ENCODE assay signal across 15 cellular contexts in the genomic region with DNA sequence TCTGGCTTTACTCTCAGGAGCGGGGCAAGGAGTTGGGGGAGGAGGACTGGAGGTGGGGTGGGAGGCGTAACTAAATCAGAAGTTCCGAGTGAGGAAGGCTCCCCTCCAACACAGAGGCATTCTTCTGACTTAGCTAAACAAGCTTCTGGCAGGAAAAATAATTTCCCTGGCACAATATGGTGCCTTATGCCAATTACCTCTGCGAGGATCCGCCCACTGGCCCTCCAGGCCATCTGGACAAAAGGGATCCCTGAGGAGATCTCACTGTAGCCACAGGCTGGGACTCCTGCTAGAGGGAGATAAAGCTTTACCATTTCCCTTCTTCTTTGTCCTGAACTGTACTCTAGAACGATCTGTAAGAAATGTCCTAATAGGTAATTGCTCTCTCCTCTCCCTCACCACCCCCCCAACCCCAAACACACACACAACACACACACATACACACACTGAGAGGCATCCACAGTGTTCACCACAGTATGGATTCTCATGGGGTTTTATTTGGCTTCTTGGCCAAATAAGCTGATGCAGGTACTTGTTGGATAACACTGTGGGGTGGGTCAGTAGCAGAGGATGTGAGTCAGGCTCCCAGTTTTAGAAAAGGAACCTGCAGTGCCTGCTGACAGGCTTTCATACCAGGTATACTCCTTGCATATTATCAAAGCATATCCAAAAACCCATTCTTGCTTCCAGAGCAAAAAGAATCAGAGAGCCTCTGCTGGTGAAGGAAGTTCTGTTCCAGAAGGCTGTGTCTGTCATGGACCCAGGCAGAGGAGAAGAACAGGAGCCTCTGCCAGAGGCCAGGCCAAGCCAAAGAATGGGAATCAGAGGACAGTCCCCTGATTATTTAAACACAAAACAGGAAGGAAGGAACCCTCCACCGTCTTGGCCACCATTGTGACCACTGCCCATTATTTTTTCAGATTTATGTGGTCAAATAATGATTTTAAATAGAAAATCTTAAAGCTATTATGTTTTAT.
DNase-seq lines count a peak whose midpoint lies in the region; ATAC-seq and TF ChIP-seq lines count a peak whose summit lies in the region.
"Had no signal": no experiment of that assay in that cellular context is flagged by ENCODE, and none has a peak within 500 bp of the region (broad histone marks: within the 10 kb centered on the region; RNA-seq: fewer than 3 reads in every experiment).

No MANE protein-coding gene starts in this region.

- no peaks in the 10 kb centered on the region for H3K36me3 ChIP-seq in gastroesophageal sphincter
- H3K36me3 ChIP-seq in uterus, result no peaks in the 10 kb centered on the region
- no peaks in the 10 kb centered on the region for H3K36me3 ChIP-seq in lower lobe of right lung
- H3K36me3 ChIP-seq: cardiac muscle cell had no signal

- H3K9me3 ChIP-seq in gastroesophageal sphincter, result no peaks in the 10 kb centered on the region
- no peaks in the 10 kb centered on the region for H3K9me3 ChIP-seq in uterus
- H3K9me3 ChIP-seq in lower lobe of right lung, result no peaks in the 10 kb centered on the region

- DNase-seq in NCI-H748 (lab: John Stamatoyannopoulos, UW; ENCODE audit: unreplicated experiment) (peak; percentile 46), NCI-H748 treated with DMSO at 0.1 percent for 48 hours (lab: John Stamatoyannopoulos, UW) (no peak), SK-MEL-5 (ENCODE audit: low read depth, low spot score) (peak; percentile 63), uterus (no peak), SW480 (ENCODE audit: low spot score) (no peak), lower lobe of right lung (no peak)
- DNase-seq: activated gamma-delta T cell treated with Interleukin-2 at 50 U/mL for 16 hours, endodermal cell, GDM1, H9, Karpas-422, T-helper 9 cell had no signal

- ATAC-seq in gastroesophageal sphincter, result peak; percentile 54
- ATAC-seq in HG03280 (IDR thresholded peaks at IDR 0.05; ENCODE audit: unreplicated experiment), result no peak
- no peak for ATAC-seq in lower lobe of right lung

- H3K4me3 ChIP-seq in gastroesophageal sphincter (no peak overlapping the region), uterus (no peak overlapping the region), lower lobe of right lung (no peak overlapping the region)
- H3K4me3 ChIP-seq: cardiac muscle cell had no signal

- H3K27me3 ChIP-seq in gastroesophageal sphincter, result no peaks in the 10 kb centered on the region
- H3K27me3 ChIP-seq in uterus, result no peaks in the 10 kb centered on the region
- no peaks in the 10 kb centered on the region for H3K27me3 ChIP-seq in lower lobe of right lung (ENCODE audit: low read depth)
- H3K27me3 ChIP-seq: cardiac muscle cell had no signal

- TF ChIP-seq POLR2A in gastroesophageal sphincter (IDR thresholded peaks at IDR 0.05), result no peak
- TF ChIP-seq POLR2A in uterus (IDR thresholded peaks at IDR 0.05), result no peak

- in situ Hi-C loops in SK-MEL-5 (cut with HindIII; ENCODE audit: low pct_unique_long_range_greater_than_20kb, low sequenced_read_pairs), result no loop called here

- WGBS in gastroesophageal sphincter (ENCODE audit: low coverage in 1 of 2), 2 donors, result 66 to 94% methylated on average over 3 to 4 of the region's 7 CpGs

- TF ChIP-seq EP300 in gastroesophageal sphincter (IDR thresholded peaks at IDR 0.05), result no peak

- intact Hi-C loops in uterus (cut with DNase I; ENCODE audit: low total_unique reads) (no loop called here), lower lobe of right lung (cut with DNase I) (no loop called here)

- H3K4me1 ChIP-seq in gastroesophageal sphincter (peaks cover 4 to 28% (median 4%) of the 10 kb centered on the region in 3 donors), uterus (peaks cover 0 to 9% of the 10 kb centered on the region in 2 donors), lower lobe of right lung (peaks cover 4% of the 10 kb centered on the region)

- peak overlapping the region in 3 of 4 donors; percentile 16 to 59 (median 30) for H3K27ac ChIP-seq in gastroesophageal sphincter
- peak overlapping the region; percentile 53 to 71 for H3K27ac ChIP-seq in uterus
- H3K27ac ChIP-seq in lower lobe of right lung, result no peak overlapping the region
- H3K27ac ChIP-seq: cardiac muscle cell had no signal

- TF ChIP-seq CTCF in gastroesophageal sphincter (IDR thresholded peaks at IDR 0.05) (no peak), uterus (IDR thresholded peaks at IDR 0.05) (no peak), lower lobe of right lung (IDR thresholded peaks at IDR 0.05) (no peak)

Comparison
In these comparisons a context has a peak if more than half of its experiments do, and no peak if none do; other contexts are left out.
1. DNase-seq: peak in NCI-H748 (single experiment) and SK-MEL-5 (single experiment); none in NCI-H748 treated with DMSO at 0.1 percent for 48 hours (single experiment), uterus (0 of 2), SW480 (single experiment) and lower lobe of right lung (single experiment).